1 cellular context compared by ENCODE assay signal in the genomic region with DNA sequence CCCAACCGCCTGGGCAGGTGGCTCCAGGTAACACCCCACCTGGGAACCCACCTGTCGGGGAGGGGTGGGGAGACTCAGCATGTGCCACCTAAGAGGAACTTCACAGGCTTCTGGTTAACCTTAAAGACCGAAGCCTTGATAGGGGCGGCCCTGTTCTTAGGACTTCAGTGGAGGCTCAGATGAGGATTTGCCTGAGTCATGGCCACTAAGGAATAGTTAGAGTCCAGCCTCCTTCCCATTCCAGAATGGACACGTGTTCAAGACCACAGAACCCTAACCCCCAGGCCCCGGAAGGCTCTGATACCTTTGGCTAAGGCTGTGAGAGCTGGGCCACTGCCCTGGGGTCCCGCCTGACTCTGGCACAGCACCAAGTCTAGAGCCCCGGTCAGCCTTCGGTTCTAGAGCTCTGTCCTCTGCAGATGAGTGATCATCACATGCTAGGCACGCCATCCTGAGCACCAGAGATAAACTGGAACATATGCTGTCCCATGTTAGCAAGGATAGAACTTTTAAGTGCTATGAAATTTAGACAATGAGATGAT.
TF ChIP-seq lines count a peak whose summit lies in the region.

No MANE protein-coding gene starts in this region.

TF ChIP-seq in K562, 482 proteins besides CTCF, POLR2A, EP300 and RAD21:
- peak; percentile 67 for TF ChIP-seq MAFG (tag; conservative IDR thresholded peaks at IDR 0.05)
- TF ChIP-seq CBFA2T3 (IDR thresholded peaks at IDR 0.05) = peak; percentile 33; the same call in 1 of the 2 replicates
- TF ChIP-seq, protein P1, sequence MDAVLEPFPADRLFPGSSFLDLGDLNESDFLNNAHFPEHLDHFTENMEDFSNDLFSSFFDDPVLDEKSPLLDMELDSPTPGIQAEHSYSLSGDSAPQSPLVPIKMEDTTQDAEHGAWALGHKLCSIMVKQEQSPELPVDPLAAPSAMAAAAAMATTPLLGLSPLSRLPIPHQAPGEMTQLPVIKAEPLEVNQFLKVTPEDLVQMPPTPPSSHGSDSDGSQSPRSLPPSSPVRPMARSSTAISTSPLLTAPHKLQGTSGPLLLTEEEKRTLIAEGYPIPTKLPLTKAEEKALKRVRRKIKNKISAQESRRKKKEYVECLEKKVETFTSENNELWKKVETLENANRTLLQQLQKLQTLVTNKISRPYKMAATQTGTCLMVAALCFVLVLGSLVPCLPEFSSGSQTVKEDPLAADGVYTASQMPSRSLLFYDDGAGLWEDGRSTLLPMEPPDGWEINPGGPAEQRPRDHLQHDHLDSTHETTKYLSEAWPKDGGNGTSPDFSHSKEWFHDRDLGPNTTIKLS (IDR thresholded peaks at IDR 0.05; ENCODE audit: borderline replicate concordance, low read depth) = peak; percentile 71; the same call in 1 of the 2 replicates
- TF ChIP-seq BHLHE40 (IDR thresholded peaks at IDR 0.05; ENCODE audit: low read length) = 0 out of 2 replicates have a peak, but pooled peaks have one; percentile 10
- 0 out of 2 replicates have a peak, but pooled peaks have one; percentile 20 for TF ChIP-seq NFE2 (IDR thresholded peaks at IDR 0.05; ENCODE audit: low read depth)
- TF ChIP-seq NFIC (IDR thresholded peaks at IDR 0.05) = peak; percentile 63
- no peak for TF ChIP-seq ATF1 (CRISPR knock-in tag; IDR thresholded peaks at IDR 0.05)
- no peak for TF ChIP-seq ATF1 (tag; IDR thresholded peaks at IDR 0.05)
- peak; percentile 17; the same call in 1 of the 2 replicates for TF ChIP-seq TAL1 (IDR thresholded peaks at IDR 0.05)
- TF ChIP-seq CBFA2T2 (conservative IDR thresholded peaks at IDR 0.05) = 0 out of 2 replicates have a peak, but pooled peaks have one; percentile 18
- no peak for TF ChIP-seq GTF2A2 (tag; IDR thresholded peaks at IDR 0.05)
TF ChIP-seq in K562: peak in this region for 8.
